Comparison of ENCODE assay signal across 10 cellular contexts in the genomic region with DNA sequence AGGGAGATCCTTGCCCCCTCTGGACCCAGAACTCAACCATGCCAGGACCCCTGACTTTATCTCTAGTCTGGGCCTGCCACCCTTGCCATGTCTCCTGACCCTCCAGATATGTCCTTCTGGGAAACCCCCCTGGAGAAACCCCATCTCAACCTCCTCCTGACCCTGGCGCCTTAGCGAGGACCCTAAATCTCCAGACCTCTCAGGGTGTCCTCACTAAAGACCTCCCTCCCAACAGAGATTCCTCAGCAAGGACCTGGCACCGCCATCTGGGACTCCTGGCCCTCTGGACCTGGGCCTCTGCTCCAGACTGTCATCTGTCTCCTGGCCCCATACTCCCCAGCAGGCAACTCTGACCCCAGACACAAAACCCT. TPM values are rescaled to one million over a fixed set of nuclear protein-coding genes. Genes with fewer than 3 reads are reported as not detected.
DNase-seq lines count a peak whose midpoint lies in the region; ATAC-seq and TF ChIP-seq lines count a peak whose summit lies in the region.
"Had no signal": no experiment of that assay in that cellular context is flagged by ENCODE, and none has a peak within 500 bp of the region (broad histone marks: within the 10 kb centered on the region; RNA-seq: fewer than 3 reads in every experiment).

No MANE protein-coding gene starts in this region.

- H3K27ac Mint-ChIP-seq in chondrocyte (ENCODE audit: unreplicated experiment) = no peak overlapping the region
- peak overlapping the region in 8 of 10 donors; percentile 19 to 88 (median 70) for H3K27ac Mint-ChIP-seq in naive thymus-derived CD8-positive, alpha-beta T cell

- peaks cover 47% of the 10 kb centered on the region for H3K4me1 Mint-ChIP-seq in chondrocyte (ENCODE audit: low read depth)
- H3K4me1 Mint-ChIP-seq in naive thymus-derived CD8-positive, alpha-beta T cell = peaks cover 15 to 54% (median 50%) of the 10 kb centered on the region in 4 donors

- POLR2A ChIA-PET in naive thymus-derived CD8-positive, alpha-beta T cell (lab: Charles Lee) = interaction anchor here (0.5 to 1.3 kb wide), 2 partner anchors 56 to 1946 kb away, joined by 3 read pairs; no protein-coding TSS in a partner anchor

- no peaks in the 10 kb centered on the region for H3K9me3 Mint-ChIP-seq in chondrocyte (ENCODE audit: low read depth)
- no peaks in the 10 kb centered on the region for H3K9me3 Mint-ChIP-seq in naive thymus-derived CD8-positive, alpha-beta T cell

- TF ChIP-seq CTCF in chondrocyte (IDR thresholded peaks at IDR 0.05) = no peak

- H3K36me3 Mint-ChIP-seq in chondrocyte (ENCODE audit: low read depth) = peaks cover 14% of the 10 kb centered on the region
- H3K36me3 Mint-ChIP-seq in naive thymus-derived CD8-positive, alpha-beta T cell = peaks cover 0 to 14% (median 0%) of the 10 kb centered on the region in 3 donors

- TF ChIP-seq POLR2A in erythroblast (IDR thresholded peaks at IDR 0.05; ENCODE audit: low read length) = no peak

- intact Hi-C loops in left ventricle myocardium superior (cut with micrococcal nuclease) (no loop called here), Right ventricle myocardium inferior (cut with DNase I) (no loop called here)

- H3K27me3 Mint-ChIP-seq in chondrocyte (ENCODE audit: low read depth) = no peaks in the 10 kb centered on the region
- no peaks in the 10 kb centered on the region for H3K27me3 Mint-ChIP-seq in naive thymus-derived CD8-positive, alpha-beta T cell

- ATAC-seq in left ventricle myocardium superior (peak; percentile 3), Right ventricle myocardium inferior (no peak)
- no peak for ATAC-seq in naive thymus-derived CD8-positive, alpha-beta T cell

- peak overlapping the region; percentile 86 for H3K4me3 Mint-ChIP-seq in chondrocyte (ENCODE audit: unreplicated experiment)
- peak overlapping the region; percentile 79 to 91 (median 86) for H3K4me3 Mint-ChIP-seq in naive thymus-derived CD8-positive, alpha-beta T cell

- no peak for DNase-seq in left ventricle myocardium superior
- no peak for DNase-seq in Right ventricle myocardium inferior (ENCODE audit: missing footprints)
- no peak for DNase-seq in chondrocyte (ENCODE audit: low spot score)
- no peak for DNase-seq in naive thymus-derived CD8-positive, alpha-beta T cell
- DNase-seq in HPDE6-E6E7 (ENCODE audit: extremely low spot score) = no peak
- DNase-seq in SW 1271 (lab: John Stamatoyannopoulos, UW) = no peak
- no peak for DNase-seq in erythroblast (lab: John Stamatoyannopoulos, UW)
- DNase-seq in activated CD4-positive, CD25-positive, alpha-beta regulatory T cell treated with anti-CD3 and anti-CD28 coated beads, Interleukin-2, amount 50 U/mL, for 72 hours = no peak
- DNase-seq: COR-L47, GOT3 had no signal

RNA-seq across cellular contexts. Expression of a gene that starts 1.3 kb away (rescaled TPM):
- total RNA-seq in left ventricle myocardium superior (5.5 TPM), Right ventricle myocardium inferior (7.2 TPM), chondrocyte (22.0 to 30.9 TPM (median 29.2 TPM) in 3 replicates)
- 1 to 10 TPM; 6.6 to 6.8 TPM for total RNA-seq in naive thymus-derived CD8-positive, alpha-beta T cell
- polyA plus RNA-seq in naive thymus-derived CD8-positive, alpha-beta T cell = 1 to 10 TPM; 1.1 to 3.1 (median 1.2) TPM

RNA-seq across cellular contexts. Expression of a gene that starts 5.2 kb away (rescaled TPM):
- total RNA-seq in left ventricle myocardium superior = 33.8 TPM
- total RNA-seq in Right ventricle myocardium inferior = 34.7 TPM
- 93.3 to 101 TPM (median 97.8 TPM) in 3 replicates for total RNA-seq in chondrocyte
- total RNA-seq in naive thymus-derived CD8-positive, alpha-beta T cell = 10 to 100 TPM; 33.7 to 36.4 TPM
- 10 to 100 TPM; 40.7 to 47.8 (median 44.9) TPM for polyA plus RNA-seq in naive thymus-derived CD8-positive, alpha-beta T cell

RNA-seq across cellular contexts. Expression of a gene that starts 14.7 kb away (rescaled TPM):
- total RNA-seq in left ventricle myocardium superior (1.2 TPM), Right ventricle myocardium inferior (0.84 TPM), chondrocyte (3.9 to 7.6 TPM (median 5.3 TPM) in 3 replicates)
- total RNA-seq in naive thymus-derived CD8-positive, alpha-beta T cell = 10 to 100 TPM; 23.5 to 24.5 TPM
- 1 to 10 TPM in 2 of 3 donors, under 1 TPM in 1; 0.76 to 6.6 (median 2.9) TPM for polyA plus RNA-seq in naive thymus-derived CD8-positive, alpha-beta T cell

RNA-seq across cellular contexts. Expression of a gene that starts 16.9 kb away (rescaled TPM):
- 1.5 TPM for total RNA-seq in left ventricle myocardium superior
- total RNA-seq in Right ventricle myocardium inferior = 6.7 TPM
- total RNA-seq in chondrocyte = 2.0 to 5.2 TPM (median 2.0 TPM) in 3 replicates
- total RNA-seq in naive thymus-derived CD8-positive, alpha-beta T cell = 1 to 10 TPM in 1 of 2 experiments, not detected in 1; 1.2 TPM
- polyA plus RNA-seq in naive thymus-derived CD8-positive, alpha-beta T cell = 1 to 10 TPM in 1 of 3 donors, not detected in 2; 1.1 TPM

RNA-seq across cellular contexts. Expression of a gene that starts 53.4 kb away (rescaled TPM):
- total RNA-seq in left ventricle myocardium superior (306 TPM), Right ventricle myocardium inferior (280 TPM), chondrocyte (181 to 197 TPM (median 197 TPM) in 3 replicates)
- total RNA-seq in naive thymus-derived CD8-positive, alpha-beta T cell = 10 to 100 TPM; 73.8 to 80.7 TPM
- polyA plus RNA-seq in naive thymus-derived CD8-positive, alpha-beta T cell = 100 to 1,000 TPM; 137 to 139 (median 137) TPM
